14 cellular contexts compared by ENCODE assay signal in the genomic region with DNA sequence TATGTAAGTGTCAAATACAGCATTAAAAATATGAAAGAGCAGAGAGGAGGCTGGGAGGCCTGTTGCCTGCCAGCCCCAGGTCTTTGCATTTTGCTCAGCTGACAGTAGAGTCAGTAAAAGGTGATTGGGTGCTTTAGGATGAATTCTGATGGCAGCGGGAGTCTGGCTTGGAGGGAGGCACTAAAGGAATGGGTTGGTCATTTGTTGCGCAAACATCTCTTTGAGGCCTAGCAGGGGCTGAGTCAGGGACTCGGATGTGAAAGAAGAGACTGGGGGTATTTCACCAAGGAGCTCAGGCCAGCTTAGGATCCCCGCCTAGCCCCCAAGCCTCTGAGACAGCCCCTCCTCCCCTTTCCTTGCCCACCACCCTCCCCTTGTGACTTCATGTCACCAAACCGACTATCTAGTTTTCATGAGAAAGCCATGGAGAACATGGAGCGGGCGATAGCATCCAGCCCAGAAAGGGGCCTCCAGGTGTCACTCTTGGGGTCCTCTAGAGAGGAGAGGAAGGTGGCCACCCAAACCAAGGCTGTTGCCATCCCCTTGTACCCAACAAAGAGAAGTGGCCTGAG. TPM values are rescaled to one million over a fixed set of nuclear protein-coding genes. Genes with fewer than 3 reads are reported as not detected.
DNase-seq lines count a peak whose midpoint lies in the region; ATAC-seq and TF ChIP-seq lines count a peak whose summit lies in the region.
"Had no signal": no experiment of that assay in that cellular context is flagged by ENCODE, and none has a peak within 500 bp of the region (broad histone marks: within the 10 kb centered on the region; RNA-seq: fewer than 3 reads in every experiment).

No MANE protein-coding gene starts in this region.

- H3K27ac ChIP-seq in CD4-positive, CD25-positive, alpha-beta regulatory T cell (ENCODE audit: insufficient read depth, low read length, poor library complexity, severe bottlenecking), result peak overlapping the region; percentile 23
- H3K27ac ChIP-seq: uterus had no signal

- H3K36me3 ChIP-seq in CD4-positive, CD25-positive, alpha-beta regulatory T cell (ENCODE audit: control insufficient read depth, insufficient read depth, low read length), result peaks cover 13% of the 10 kb centered on the region
- H3K36me3 ChIP-seq in mucosa of stomach (ENCODE audit: control insufficient read depth, insufficient read depth, low read length), result no peaks in the 10 kb centered on the region
- H3K36me3 ChIP-seq: uterus had no signal

- H3K4me3 ChIP-seq in CD4-positive, CD25-positive, alpha-beta regulatory T cell (ENCODE audit: low read depth, low read length), result no peak overlapping the region
- no peak overlapping the region for H3K4me3 ChIP-seq in mucosa of stomach (ENCODE audit: low read length)
- H3K4me3 ChIP-seq: HAP-1, uterus had no signal

- no peaks in the 10 kb centered on the region for H3K27me3 Mint-ChIP-seq in CD4-positive, CD25-positive, alpha-beta regulatory T cell
- H3K27me3 Mint-ChIP-seq in brain, result no peaks in the 10 kb centered on the region

- H3K9me3 ChIP-seq in CD4-positive, CD25-positive, alpha-beta regulatory T cell (ENCODE audit: control insufficient read depth in 2 of 2, low read length in 2 of 2), result no peaks in the 10 kb centered on the region
- H3K9me3 ChIP-seq in mucosa of stomach (ENCODE audit: control insufficient read depth, low read length), result no peaks in the 10 kb centered on the region
- H3K9me3 ChIP-seq: HAP-1, uterus had no signal

- no peak for ATAC-seq in CD4-positive, CD25-positive, alpha-beta regulatory T cell (ENCODE audit: low read depth in 2 of 2)
- no peak for ATAC-seq in GM19035 (IDR thresholded peaks at IDR 0.05; ENCODE audit: unreplicated experiment)
- ATAC-seq in HG02642 (IDR thresholded peaks at IDR 0.05; ENCODE audit: poor library complexity, unreplicated experiment), result no peak

- peak overlapping the region in 2 of 4 donors; percentile 1 to 85 for H3K4me3 Mint-ChIP-seq in CD4-positive, CD25-positive, alpha-beta regulatory T cell
- H3K4me3 Mint-ChIP-seq in brain, result no peak overlapping the region

- H3K9me3 Mint-ChIP-seq in CD4-positive, CD25-positive, alpha-beta regulatory T cell, result no peaks in the 10 kb centered on the region
- no peaks in the 10 kb centered on the region for H3K9me3 Mint-ChIP-seq in brain

- no peak for DNase-seq in CD4-positive, CD25-positive, alpha-beta regulatory T cell
- peak; percentile 96 for DNase-seq in NCI-H226
- DNase-seq in NCI-H1417 (lab: John Stamatoyannopoulos, UW), result no peak
- DNase-seq in GM19238 (ENCODE audit: insufficient read length, low spot score), result no peak
- DNase-seq: amniotic stem cell; DMS153; stimulated activated CD4-positive, alpha-beta T cell treated with anti-CD3 and anti-CD28 coated beads, Interleukin-2, amount 100 ng/mL, for 48 hours; uterus had no signal

- TF ChIP-seq CTCF in brain (conservative IDR thresholded peaks at IDR 0.05), result no peak

- H3K4me1 ChIP-seq in CD4-positive, CD25-positive, alpha-beta regulatory T cell (ENCODE audit: control insufficient read depth, insufficient read depth, low read length, poor library complexity, severe bottlenecking), result peaks cover 75% of the 10 kb centered on the region
- H3K4me1 ChIP-seq in mucosa of stomach (ENCODE audit: control insufficient read depth, insufficient read depth, low read length), result peaks cover 42% of the 10 kb centered on the region
- H3K4me1 ChIP-seq: HAP-1 had no signal

- H3K4me1 Mint-ChIP-seq in CD4-positive, CD25-positive, alpha-beta regulatory T cell, result peaks cover 25 to 82% (median 48%) of the 10 kb centered on the region in 4 donors
- H3K4me1 Mint-ChIP-seq in brain, result peaks cover 58% of the 10 kb centered on the region

- peak overlapping the region; percentile 26 for H3K9ac ChIP-seq in mucosa of stomach (ENCODE audit: low read length)

- no peaks in the 10 kb centered on the region for H3K27me3 ChIP-seq in CD4-positive, CD25-positive, alpha-beta regulatory T cell (ENCODE audit: control insufficient read depth, insufficient read depth, low read length)
- no peaks in the 10 kb centered on the region for H3K27me3 ChIP-seq in mucosa of stomach (ENCODE audit: control insufficient read depth, insufficient read depth, low read length)
- H3K27me3 ChIP-seq: uterus had no signal

- peak overlapping the region; percentile 46 to 75 (median 70) for H3K27ac Mint-ChIP-seq in CD4-positive, CD25-positive, alpha-beta regulatory T cell
- peak overlapping the region in 4 of 5 experiments; percentile 15 to 64 (median 36) for H3K27ac Mint-ChIP-seq in brain

- H3K36me3 Mint-ChIP-seq in CD4-positive, CD25-positive, alpha-beta regulatory T cell, result peaks cover 13% of the 10 kb centered on the region
- no peaks in the 10 kb centered on the region for H3K36me3 Mint-ChIP-seq in brain

RNA-seq across cellular contexts. Expression of a gene that starts 9.7 kb away (rescaled TPM):
- total RNA-seq in CD4-positive, CD25-positive, alpha-beta regulatory T cell, result 234 TPM
- 10 to 100 TPM; 36.6 to 48.6 (median 44.8) TPM for polyA plus RNA-seq in CD4-positive, CD25-positive, alpha-beta regulatory T cell
- 98.9 TPM for polyA plus RNA-seq in brain (ENCODE audit: insufficient read depth, low read depth, low replicate concordance)

RNA-seq across cellular contexts. Expression of a gene that starts 24.5 kb away (rescaled TPM):
- 6.1 TPM for total RNA-seq in CD4-positive, CD25-positive, alpha-beta regulatory T cell
- not detected for polyA plus RNA-seq in CD4-positive, CD25-positive, alpha-beta regulatory T cell
- 391 TPM for polyA plus RNA-seq in brain (ENCODE audit: insufficient read depth, low read depth, low replicate concordance)

RNA-seq across cellular contexts. Expression of a gene that starts 34.6 kb away (rescaled TPM):
- total RNA-seq in CD4-positive, CD25-positive, alpha-beta regulatory T cell, result 2.8 TPM
- 1 to 10 TPM in 1 of 4 donors, under 1 TPM in 2, not detected in 1; 0.15 to 1.1 (median 0.84) TPM for polyA plus RNA-seq in CD4-positive, CD25-positive, alpha-beta regulatory T cell
- polyA plus RNA-seq in brain (ENCODE audit: insufficient read depth, low read depth, low replicate concordance), result 17.8 TPM
- total RNA-seq: NCI-H460 had no signal

Comparison
In these comparisons a context has a peak if more than half of its experiments do, and no peak if none do; other contexts are left out.
1. RNA of a gene that starts 24.5 kb away (polyA plus RNA-seq): 391 TPM in brain (single experiment); not detected in CD4-positive, CD25-positive, alpha-beta regulatory T cell; every median in the first group is over 100 times any median in the second.